8 cellular contexts compared by ENCODE assay signal in the genomic region with DNA sequence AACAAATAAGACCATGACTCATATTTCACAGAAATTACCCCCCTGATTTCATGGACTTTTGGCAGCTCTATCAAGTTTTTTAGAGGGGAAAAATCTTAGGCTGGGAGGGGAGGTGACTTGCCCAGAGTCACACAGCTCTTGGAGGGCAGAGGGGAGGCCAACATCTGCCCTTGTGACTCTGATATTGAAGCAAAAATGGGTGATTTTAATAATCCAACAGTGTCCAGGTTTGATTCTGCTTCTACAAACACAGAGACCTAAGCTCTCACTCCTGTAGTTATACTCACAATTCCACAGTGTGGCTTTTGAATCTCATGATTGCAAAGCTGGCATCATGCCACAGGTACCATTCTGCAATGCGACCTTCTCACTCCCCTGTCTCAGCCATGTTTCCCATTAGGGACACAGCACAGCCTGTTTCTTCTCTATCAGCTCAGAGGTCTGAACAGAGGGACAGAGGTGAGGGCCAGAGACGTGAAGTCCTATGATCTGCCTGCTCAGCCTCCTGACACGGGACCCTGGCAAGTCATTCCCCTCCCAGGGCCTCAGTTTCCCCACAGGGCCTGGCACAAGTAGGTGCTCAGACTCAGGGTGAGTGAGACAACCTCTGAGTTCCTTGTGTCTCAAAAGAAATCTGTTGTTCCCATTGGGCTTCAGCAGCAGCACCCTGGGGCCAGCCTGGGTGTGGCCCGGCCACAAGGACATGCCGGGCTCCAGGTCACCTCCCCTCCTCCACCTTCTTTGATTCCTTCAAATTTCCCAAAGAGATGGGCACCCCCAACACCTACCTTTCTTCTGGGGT. TPM values are rescaled to one million over a fixed set of nuclear protein-coding genes. Genes with fewer than 3 reads are reported as not detected.
DNase-seq lines count a peak whose midpoint lies in the region.

No MANE protein-coding gene starts in this region.

- H3K4me1 ChIP-seq in NT2/D1 (ENCODE audit: insufficient read depth, insufficient read length) (peaks cover 3% of the 10 kb centered on the region), mucosa of rectum (ENCODE audit: control insufficient read depth in 2 of 2, insufficient read depth in 2 of 2, low read length in 2 of 2) (peaks cover 15 to 23% of the 10 kb centered on the region in 2 donors)

- DNase-seq in NCI-H1436 (lab: John Stamatoyannopoulos, UW) (peak; percentile 17), NCI-H1436 treated with DMSO at 0.1 percent for 48 hours (lab: John Stamatoyannopoulos, UW) (no peak), NT2/D1 (ENCODE audit: low read depth, low spot score) (no peak), dermis microvascular lymphatic vessel endothelial cell (ENCODE audit: low read depth in 2 of 2) (peak; percentile 61 to 68), KBM-7 (no peak), SKM-1 treated with dmso at 0.1 percent for 144 hours (lab: John Stamatoyannopoulos, UW; ENCODE audit: unreplicated experiment) (no peak), NCI-H82 (lab: John Stamatoyannopoulos, UW) (no peak)

- H3K27me3 ChIP-seq in NT2/D1 (ENCODE audit: insufficient read depth, insufficient read length), result no peaks in the 10 kb centered on the region
- no peaks in the 10 kb centered on the region for H3K27me3 ChIP-seq in mucosa of rectum (ENCODE audit: control insufficient read depth in 2 of 2, insufficient read depth in 2 of 2, low read length in 2 of 2)

- in situ Hi-C loops in KBM-7 (cut with MboI; ENCODE audit: low pct_unique_long_range_greater_than_20kb, low sequenced_read_pairs), result no loop called here

- peak overlapping the region; percentile 87 to 96 for H3K27ac ChIP-seq in mucosa of rectum (ENCODE audit: low read depth in 2 of 2, low read length in 2 of 2)

- H3K4me3 ChIP-seq in NT2/D1 (ENCODE audit: insufficient read length, low read depth), result peak overlapping the region; percentile 55
- peak overlapping the region; percentile 77 to 98 for H3K4me3 ChIP-seq in mucosa of rectum (ENCODE audit: low read length in 2 of 2)

- H3K9me3 ChIP-seq in NT2/D1 (ENCODE audit: insufficient read depth, low read length), result no peaks in the 10 kb centered on the region; the same call in 1 of the 2 replicates
- H3K9me3 ChIP-seq in mucosa of rectum (ENCODE audit: control insufficient read depth in 2 of 2, low read length in 2 of 2), result no peaks in the 10 kb centered on the region

- peaks cover 7% of the 10 kb centered on the region for H3K36me3 ChIP-seq in NT2/D1 (ENCODE audit: insufficient read depth, insufficient read length, low read length)
- peaks cover 0 to 6% of the 10 kb centered on the region in 2 donors for H3K36me3 ChIP-seq in mucosa of rectum (ENCODE audit: control insufficient read depth in 2 of 2, insufficient read depth in 2 of 2, low read length in 2 of 2)

- peak overlapping the region; percentile 72 for H3K9ac ChIP-seq in NT2/D1 (ENCODE audit: insufficient read length, low read depth)
- H3K9ac ChIP-seq in mucosa of rectum (ENCODE audit: low read depth in 1 of 2, low read length in 2 of 2), result peak overlapping the region; percentile 69 to 91

RNA-seq across cellular contexts. Expression of a gene that starts 0.8 kb away (rescaled TPM):
- total RNA-seq in dermis microvascular lymphatic vessel endothelial cell, result 37.9 and 62.1 TPM in 2 replicates

RNA-seq across cellular contexts. Expression of a gene that starts 14.4 kb away (rescaled TPM):
- 4.9 and 8.0 TPM in 2 replicates for total RNA-seq in dermis microvascular lymphatic vessel endothelial cell

RNA-seq across cellular contexts. Expression of a gene that starts 36.9 kb away (rescaled TPM):
- total RNA-seq in dermis microvascular lymphatic vessel endothelial cell, result 3.6 and 7.1 TPM in 2 replicates

Comparison
In these comparisons a context has a peak if more than half of its experiments do, and no peak if none do; other contexts are left out.
1. DNase-seq: peak in NCI-H1436 (single experiment) and dermis microvascular lymphatic vessel endothelial cell (2 of 2); none in NCI-H1436 treated with DMSO at 0.1 percent for 48 hours (single experiment), NT2/D1 (single experiment), KBM-7 (single experiment), SKM-1 treated with dmso at 0.1 percent for 144 hours (single experiment) and NCI-H82 (single experiment).